8 cellular contexts compared by ENCODE assay signal in genomic region chr1:23727362-23727811, GRCh38. TPM values are rescaled to one million over a fixed set of nuclear protein-coding genes. Genes with fewer than 3 reads are reported as not detected.
A peak's percentile ranks its signal among the peaks of the same experiment; 100 is the strongest.
DNase-seq lines count a peak whose midpoint lies in the region; ATAC-seq and TF ChIP-seq lines count a peak whose summit lies in the region.

No MANE protein-coding gene starts in this region.

- H3K4me1 ChIP-seq in adipocyte (ENCODE audit: control insufficient read depth, insufficient read depth, low read length): peaks cover 31% of the 10 kb centered on the region
- peaks cover 33% of the 10 kb centered on the region for H3K4me1 ChIP-seq in lower lobe of right lung

- no peaks in the 10 kb centered on the region for H3K36me3 ChIP-seq in adipocyte (ENCODE audit: control insufficient read depth, insufficient read depth, low read length, severe bottlenecking)
- H3K36me3 ChIP-seq in lower lobe of right lung: no peaks in the 10 kb centered on the region

- DNase-seq in AG04450 (ENCODE audit: low read depth, low spot score) (peak; percentile 83), adipocyte (ENCODE audit: low read depth) (peak; percentile 90), lower lobe of right lung (peak; percentile 92), NCI-H345 (lab: John Stamatoyannopoulos, UW) (no peak), COLO829 (ENCODE audit: low spot score) (no peak)
- DNase-seq in activated CD8-positive, alpha-beta memory T cell treated with anti-CD3 and anti-CD28 coated beads, Interleukin-2, amount 50 U/mL, for 48 hours: no peak

- CTCF ChIA-PET in AG04450 (lab: Charles Lee): interaction anchor here (0.9 to 1.4 kb wide), 2 partner anchors 10 to 36 kb away, joined by 3 to 5 read pairs; partner anchors contain the start of gene RPL11

- ATAC-seq in GM21737 (IDR thresholded peaks at IDR 0.05; ENCODE audit: unreplicated experiment): peak; percentile 28
- peak; percentile 96 to 97 for ATAC-seq in lower lobe of right lung
- no peak for ATAC-seq in SK-N-SH treated with all-trans-retinoic acid at 6 μM for 48 hours

- H3K9ac ChIP-seq in adipocyte (ENCODE audit: low read length): peak overlapping the region; percentile 65

- POLR2A ChIA-PET in AG04450 (lab: Yijun Ruan, JAX): interaction anchor here (0.7 to 1.7 kb wide), 2 partner anchors 12 to 35 kb away, joined by 3 to 13 read pairs; partner anchors contain the start of gene RPL11

- no peak overlapping the region for H3K4me3 ChIP-seq in AG04450 (ENCODE audit: low read depth, low read length)
- H3K4me3 ChIP-seq in adipocyte (ENCODE audit: low read length): peak overlapping the region; percentile 69
- H3K4me3 ChIP-seq in lower lobe of right lung: no peak overlapping the region

- no peaks in the 10 kb centered on the region for H3K9me3 ChIP-seq in AG04450 (ENCODE audit: control insufficient read depth, insufficient read depth, low read length)
- H3K9me3 ChIP-seq in adipocyte (ENCODE audit: control insufficient read depth, low read length): no peaks in the 10 kb centered on the region
- H3K9me3 ChIP-seq in lower lobe of right lung: no peaks in the 10 kb centered on the region

- H3K27me3 ChIP-seq in AG04450 (ENCODE audit: control insufficient read depth, insufficient read depth, low read length): no peaks in the 10 kb centered on the region
- no peaks in the 10 kb centered on the region for H3K27me3 ChIP-seq in adipocyte (replicated peaks; ENCODE audit: control insufficient read depth, insufficient read depth, low read length)
- no peaks in the 10 kb centered on the region for H3K27me3 ChIP-seq in lower lobe of right lung (ENCODE audit: low read depth)

- H3K27ac ChIP-seq in AG04450 (ENCODE audit: low read depth, low read length) (peak overlapping the region; percentile 73), lower lobe of right lung (peak overlapping the region; percentile 64)

- intact Hi-C loops in lower lobe of right lung (cut with DNase I): no loop called here

- TF ChIP-seq CTCF in AG04450 (IDR thresholded peaks at IDR 0.05; ENCODE audit: low read depth, low read length) (no peak), lower lobe of right lung (IDR thresholded peaks at IDR 0.05) (no peak)

TF ChIP-seq in SK-N-SH treated with all-trans-retinoic acid at 6 μM for 48 hours, 23 proteins besides CTCF, POLR2A, EP300 and RAD21:
- TF ChIP-seq CREB5 (CRISPR knock-in tag; IDR thresholded peaks at IDR 0.05; ENCODE audit: low read depth) (no peak), ZC3H10 (CRISPR knock-in tag; IDR thresholded peaks at IDR 0.05) (no peak), RARB (CRISPR knock-in tag; IDR thresholded peaks at IDR 0.05) (no peak), ZFP30 (CRISPR knock-in tag; IDR thresholded peaks at IDR 0.05) (no peak), ISL1 (CRISPR knock-in tag; IDR thresholded peaks at IDR 0.05) (no peak)
- TF ChIP-seq, protein P1, sequence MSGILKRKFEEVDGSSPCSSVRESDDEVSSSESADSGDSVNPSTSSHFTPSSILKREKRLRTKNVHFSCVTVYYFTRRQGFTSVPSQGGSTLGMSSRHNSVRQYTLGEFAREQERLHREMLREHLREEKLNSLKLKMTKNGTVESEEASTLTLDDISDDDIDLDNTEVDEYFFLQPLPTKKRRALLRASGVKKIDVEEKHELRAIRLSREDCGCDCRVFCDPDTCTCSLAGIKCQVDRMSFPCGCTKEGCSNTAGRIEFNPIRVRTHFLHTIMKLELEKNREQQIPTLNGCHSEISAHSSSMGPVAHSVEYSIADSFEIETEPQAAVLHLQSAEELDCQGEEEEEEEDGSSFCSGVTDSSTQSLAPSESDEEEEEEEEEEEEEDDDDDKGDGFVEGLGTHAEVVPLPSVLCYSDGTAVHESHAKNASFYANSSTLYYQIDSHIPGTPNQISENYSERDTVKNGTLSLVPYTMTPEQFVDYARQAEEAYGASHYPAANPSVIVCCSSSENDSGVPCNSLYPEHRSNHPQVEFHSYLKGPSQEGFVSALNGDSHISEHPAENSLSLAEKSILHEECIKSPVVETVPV (CRISPR knock-in tag; IDR thresholded peaks at IDR 0.05): no peak
TF ChIP-seq in SK-N-SH treated with all-trans-retinoic acid at 6 μM for 48 hours: peak in this region for 0.

RNA-seq across cellular contexts. Expression of gene ELOA, which starts 15.9 kb away (rescaled TPM):
- polyA plus RNA-seq in AG04450 (2011; rRNA removed): 27.5 and 30.8 TPM in 2 replicates
- 29.7 and 31.1 TPM in 2 replicates for polyA minus RNA-seq in AG04450 (2011; rRNA and poly(A)+ RNA removed)
- 64.2 TPM for total RNA-seq in lower lobe of right lung

RNA-seq across cellular contexts. Expression of gene RPL11, which starts 35.8 kb away (rescaled TPM):
- polyA plus RNA-seq in AG04450 (2011; rRNA removed): 1,898 and 2,055 TPM in 2 replicates
- 413 and 429 TPM in 2 replicates for polyA minus RNA-seq in AG04450 (2011; rRNA and poly(A)+ RNA removed)
- 959 TPM for total RNA-seq in lower lobe of right lung

RNA-seq across cellular contexts. Expression of gene PITHD1, which starts 50.8 kb away (rescaled TPM):
- 32.4 and 41.1 TPM in 2 replicates for polyA plus RNA-seq in AG04450 (2011; rRNA removed)
- 7.8 and 8.3 TPM in 2 replicates for polyA minus RNA-seq in AG04450 (2011; rRNA and poly(A)+ RNA removed)
- 46.6 TPM for total RNA-seq in lower lobe of right lung

Comparison
In these comparisons a context has a peak if more than half of its experiments do, and no peak if none do; other contexts are left out.
1. DNase-seq: peak in AG04450 (single experiment), adipocyte (single experiment) and lower lobe of right lung (single experiment); none in activated CD8-positive, alpha-beta memory T cell treated with anti-CD3 and anti-CD28 coated beads, Interleukin-2, amount 50 U/mL, for 48 hours (single experiment), NCI-H345 (single experiment) and COLO829 (single experiment).